In the genomic region with DNA sequence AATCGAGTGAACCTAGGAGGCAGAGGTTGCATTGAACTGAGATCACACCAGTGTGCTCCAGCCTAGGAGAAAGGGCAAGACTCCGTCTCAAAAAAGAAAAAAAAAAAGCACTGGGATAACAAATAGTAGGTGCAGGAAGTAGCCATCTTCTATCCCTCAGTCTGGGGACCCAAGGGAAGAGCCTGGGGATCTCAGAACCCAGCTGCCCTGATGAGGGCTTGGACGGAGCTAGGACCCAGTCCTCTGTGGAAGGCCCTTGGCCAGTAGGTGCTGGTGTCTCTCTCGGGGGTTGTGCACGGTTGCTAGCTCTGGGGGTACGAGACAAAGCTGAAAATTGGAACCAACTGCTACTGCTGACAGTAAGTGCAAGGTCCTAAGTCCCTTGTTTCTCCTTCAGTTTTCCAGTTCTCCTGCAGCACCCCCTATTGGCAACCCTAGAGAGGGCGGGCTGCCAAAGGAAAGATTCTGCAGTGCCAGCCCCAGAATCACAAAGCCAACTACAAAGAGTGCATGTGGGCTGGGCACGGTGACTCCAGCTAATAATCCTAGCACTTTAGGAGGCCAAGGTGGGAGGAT, we compare ENCODE assay signal across 9 cellular contexts. TPM values are rescaled to one million over a fixed set of nuclear protein-coding genes. Genes with fewer than 3 reads are reported as not detected.
DNase-seq lines count a peak whose midpoint lies in the region; ATAC-seq and TF ChIP-seq lines count a peak whose summit lies in the region.
"Had no signal": no experiment of that assay in that cellular context is flagged by ENCODE, and none has a peak within 500 bp of the region (broad histone marks: within the 10 kb centered on the region; RNA-seq: fewer than 3 reads in every experiment).

No MANE protein-coding gene starts in this region.

- H3K9me3 Mint-ChIP-seq in stimulated activated naive B cell treated with anti-CD40 and anti-IgM and Interleukin-4, amounts not matched to agents 10 μg/mL and 1 μg/mL and 100 μg/mL, for 72 hours: no peaks in the 10 kb centered on the region
- H3K9me3 Mint-ChIP-seq: IgD-negative memory B cell had no signal

- CTCF ChIA-PET in SK-N-SH (lab: Yijun Ruan, JAX): interaction anchor here (0.6 to 2.0 kb wide), 17 partner anchors 8 to 285 kb away, joined by 3 to 8 read pairs (median 3); no protein-coding TSS in a partner anchor

- H3K36me3 Mint-ChIP-seq in stimulated activated naive B cell treated with anti-CD40 and anti-IgM and Interleukin-4, amounts not matched to agents 10 μg/mL and 1 μg/mL and 100 μg/mL, for 72 hours: peaks cover 6% of the 10 kb centered on the region in 2 donors

- H3K27me3 ChIP-seq in SK-N-SH (ENCODE audit: insufficient read depth) (no peaks in the 10 kb centered on the region), suprapubic skin (no peaks in the 10 kb centered on the region)

- no peak overlapping the region; a peak in 1 of 4 replicates for H3K4me3 ChIP-seq in SK-N-SH (ENCODE audit: low read depth in 2 of 2, low read length in 1 of 2)
- no peak overlapping the region for H3K4me3 ChIP-seq in suprapubic skin

- H3K4me2 ChIP-seq in SK-N-SH: no peak overlapping the region

- H3F3A ChIP-seq in SK-N-SH (replicated peaks; ENCODE audit: insufficient read depth): peaks cover 8% of the 10 kb centered on the region

- H3K9me2 ChIP-seq in SK-N-SH: no peaks in the 10 kb centered on the region

- no peak for TF ChIP-seq POLR2A in suprapubic skin (IDR thresholded peaks at IDR 0.05)

- no peaks in the 10 kb centered on the region for H3K79me2 ChIP-seq in SK-N-SH (ENCODE audit: insufficient read depth)

- H3K27ac ChIP-seq in SK-N-SH (ENCODE audit: low read depth in 2 of 2, low read length in 1 of 2): no peak overlapping the region
- H3K27ac ChIP-seq in suprapubic skin: no peak overlapping the region

- 82% methylated on average over 8 of the region's 8 CpGs for WGBS in SK-N-SH (ENCODE audit: low lambda C conversion rate)
- 86% methylated on average over 8 of the region's 8 CpGs for WGBS in suprapubic skin

- peak overlapping the region; percentile 37 for H3K27ac Mint-ChIP-seq in stimulated activated naive B cell treated with anti-CD40 and anti-IgM and Interleukin-4, amounts not matched to agents 10 μg/mL and 1 μg/mL and 100 μg/mL, for 72 hours
- H3K27ac Mint-ChIP-seq: IgD-negative memory B cell had no signal

- TF ChIP-seq EP300 in SK-N-SH (IDR thresholded peaks at IDR 0.05; ENCODE audit: borderline replicate concordance in 1 of 2, low read depth in 1 of 2, low read length in 1 of 2): no peak
- no peak for TF ChIP-seq EP300 in suprapubic skin (IDR thresholded peaks at IDR 0.05)

- peak in 1 of 2 donors; percentile 33 for ATAC-seq in stimulated activated naive B cell treated with anti-CD40 and anti-IgM and Interleukin-4, amounts not matched to agents 10 μg/mL and 1 μg/mL and 100 μg/mL, for 72 hours (replicated peaks)

- no peaks in the 10 kb centered on the region for H3K9me3 ChIP-seq in SK-N-SH
- no peaks in the 10 kb centered on the region for H3K9me3 ChIP-seq in suprapubic skin

- H3K36me3 ChIP-seq in SK-N-SH (replicated peaks in 1 of 2; ENCODE audit: control insufficient read depth in 1 of 2, insufficient read depth in 2 of 2, low read length in 1 of 2) (peaks cover 8 to 29% of the 10 kb centered on the region in 2 experiments), suprapubic skin (peaks cover 34% of the 10 kb centered on the region)

- H3K27me3 Mint-ChIP-seq in stimulated activated naive B cell treated with anti-CD40 and anti-IgM and Interleukin-4, amounts not matched to agents 10 μg/mL and 1 μg/mL and 100 μg/mL, for 72 hours: no peaks in the 10 kb centered on the region
- H3K27me3 Mint-ChIP-seq: IgD-negative memory B cell had no signal

- H2AFZ ChIP-seq in SK-N-SH (ENCODE audit: low read depth): no peak overlapping the region

- no peak overlapping the region for H3K4me3 Mint-ChIP-seq in stimulated activated naive B cell treated with anti-CD40 and anti-IgM and Interleukin-4, amounts not matched to agents 10 μg/mL and 1 μg/mL and 100 μg/mL, for 72 hours
- H3K4me3 Mint-ChIP-seq: IgD-negative memory B cell had no signal

- peak; percentile 69 for TF ChIP-seq RAD21 in SK-N-SH (IDR thresholded peaks at IDR 0.05; ENCODE audit: low read length)

- no peaks in the 10 kb centered on the region for H4K20me1 ChIP-seq in SK-N-SH (ENCODE audit: insufficient read depth)

- H3K4me1 ChIP-seq in SK-N-SH (ENCODE audit: control insufficient read depth in 1 of 2, insufficient read depth in 2 of 2, low read depth in 1 of 2, low read length in 1 of 2): no peaks in the 10 kb centered on the region
- no peaks in the 10 kb centered on the region for H3K4me1 ChIP-seq in suprapubic skin

- no peaks in the 10 kb centered on the region for H3K4me1 Mint-ChIP-seq in stimulated activated naive B cell treated with anti-CD40 and anti-IgM and Interleukin-4, amounts not matched to agents 10 μg/mL and 1 μg/mL and 100 μg/mL, for 72 hours
- H3K4me1 Mint-ChIP-seq: IgD-negative memory B cell had no signal

- DNase-seq in COLO829 (ENCODE audit: low spot score): peak; percentile 32
- DNase-seq in HT-29 (ENCODE audit: low spot score): peak; percentile 16
- peak; percentile 63 for DNase-seq in SK-N-SH
- peak; percentile 40 for DNase-seq in cerebellum (ENCODE audit: low spot score)
- DNase-seq in left kidney (ENCODE audit: low read depth, low spot score): peak; percentile 55
- DNase-seq in stimulated activated naive B cell treated with anti-CD40 and anti-IgM and Interleukin-4, amounts not matched to agents 10 μg/mL and 1 μg/mL and 100 μg/mL, for 72 hours: no peak
- DNase-seq in suprapubic skin (ENCODE audit: low spot score in 2 of 2): no peak
- DNase-seq in T-helper 9 cell: no peak

- peak; percentile 80 for TF ChIP-seq CTCF in SK-N-SH (IDR thresholded peaks at IDR 0.05)
- TF ChIP-seq CTCF in suprapubic skin (IDR thresholded peaks at IDR 0.05): peak in 1 of 2 donors; percentile 42

- POLR2A ChIA-PET in SK-N-SH (lab: Yijun Ruan, JAX): no interaction called here

- H3K9ac ChIP-seq in SK-N-SH: no peak overlapping the region

TF ChIP-seq in SK-N-SH, 30 proteins besides CTCF, POLR2A, EP300 and RAD21:
- TF ChIP-seq SMC3 (IDR thresholded peaks at IDR 0.05; ENCODE audit: low read depth, low read length) (peak; percentile 47), ELF1 (IDR thresholded peaks at IDR 0.05) (no peak), NFIC (IDR thresholded peaks at IDR 0.05; ENCODE audit: borderline replicate concordance) (peak; percentile 31; the same call in 1 of the 2 replicates), MAX (IDR thresholded peaks at IDR 0.05; ENCODE audit: low read depth) (no peak)

RNA-seq across cellular contexts. Expression of gene KIF1B, which starts 57.6 kb away (rescaled TPM):
- total RNA-seq in HT-29 (2014; rRNA removed; shearing (Covaris generic)): 8.7 and 10.5 TPM in 2 replicates
- polyA plus RNA-seq in SK-N-SH (2012; rRNA removed): 6.8 and 8.8 TPM in 2 replicates
- 7.4 and 7.7 TPM in 2 replicates for polyA plus RNA-seq in SK-N-SH (2012; cell fraction: cytosol; rRNA removed)
- polyA plus RNA-seq in SK-N-SH (2012; cell fraction: nucleus; rRNA removed): 7.6 and 12.3 TPM in 2 replicates
- total RNA-seq in cerebellum (264 TPM), suprapubic skin (10 to 100 TPM; 46.0 to 88.0 (median 51.2) TPM)

Comparison
In these comparisons a context has a peak if more than half of its experiments do, and no peak if none do; other contexts are left out.
1. DNase-seq: peak in COLO829 (single experiment), HT-29 (single experiment), SK-N-SH (single experiment), cerebellum (single experiment) and left kidney (single experiment); none in stimulated activated naive B cell treated with anti-CD40 and anti-IgM and Interleukin-4, amounts not matched to agents 10 μg/mL and 1 μg/mL and 100 μg/mL, for 72 hours (single experiment), suprapubic skin (0 of 2) and T-helper 9 cell (single experiment).